In genomic region chr10:132311338-132311939, GRCh38 we compare ENCODE assay signal across 15 cellular contexts. TPM values are rescaled to one million over a fixed set of nuclear protein-coding genes. Genes with fewer than 3 reads are reported as not detected.
DNase-seq lines count a peak whose midpoint lies in the region; ATAC-seq and TF ChIP-seq lines count a peak whose summit lies in the region.
"Had no signal": no experiment of that assay in that cellular context is flagged by ENCODE, and none has a peak within 500 bp of the region (broad histone marks: within the 10 kb centered on the region; RNA-seq: fewer than 3 reads in every experiment).

No MANE protein-coding gene starts in this region.

- no peak overlapping the region for H3K9ac ChIP-seq in mesenchymal stem cell (ENCODE audit: low read length)

- H3K36me3 Mint-ChIP-seq in Caco-2 (ENCODE audit: insufficient read depth, unreplicated experiment) = peaks cover 12% of the 10 kb centered on the region

- ATAC-seq in GM21360 (IDR thresholded peaks at IDR 0.05; ENCODE audit: unreplicated experiment) = no peak
- ATAC-seq: stimulated activated naive CD8-positive, alpha-beta T cell treated with anti-CD3 and anti-CD28 coated beads, Interleukin-15, amount 100 ng/mL, for 72 hours had no signal

- H2BK120ac ChIP-seq in mesenchymal stem cell (ENCODE audit: low read depth, low read length) = no peak overlapping the region

- H4K8ac ChIP-seq in mesenchymal stem cell (ENCODE audit: low read length) = no peak overlapping the region

- no peak overlapping the region for H2AK5ac ChIP-seq in mesenchymal stem cell (ENCODE audit: low read length, severe bottlenecking)

- peaks cover 2% of the 10 kb centered on the region for H3K27me3 Mint-ChIP-seq in Caco-2 (ENCODE audit: insufficient read depth, unreplicated experiment)

- 65% methylated on average over 18 of the region's 18 CpGs for WGBS in mesenchymal stem cell

- no peak overlapping the region for H3K23ac ChIP-seq in mesenchymal stem cell (ENCODE audit: low read length in 2 of 2)

- no peak overlapping the region for H2BK12ac ChIP-seq in mesenchymal stem cell (ENCODE audit: low read length in 2 of 2)

- TF ChIP-seq CTCF in Caco-2 (IDR thresholded peaks at IDR 0.05; ENCODE audit: insufficient read depth in 1 of 2, low read depth in 1 of 2, low read length in 1 of 2, severe bottlenecking in 1 of 2, unreplicated experiment in 1 of 2) = no peak

- H3K36me3 ChIP-seq in Caco-2 (ENCODE audit: control insufficient read depth, insufficient read depth, low read length) (no peaks in the 10 kb centered on the region), mesenchymal stem cell (ENCODE audit: control insufficient read depth in 1 of 2, insufficient read depth in 2 of 2, low read depth in 1 of 2, low read length in 2 of 2) (no peaks in the 10 kb centered on the region)

- H3K4ac ChIP-seq in mesenchymal stem cell (ENCODE audit: low read depth in 1 of 2, low read length in 2 of 2) = no peak overlapping the region

- H3K4me1 ChIP-seq in Caco-2 (peaks cover 4% of the 10 kb centered on the region; the same call in 1 of the 2 replicates), mesenchymal stem cell (ENCODE audit: control insufficient read depth, insufficient read depth, low read depth, low read length) (peaks cover 15% of the 10 kb centered on the region)

- POLR2A ChIA-PET in Caco-2 (lab: Charles Lee) = no interaction called here

- H3K9me3 ChIP-seq in Caco-2 = peaks cover 5% of the 10 kb centered on the region; the same call in 1 of the 2 replicates
- peaks cover 5% of the 10 kb centered on the region for H3K9me3 ChIP-seq in mesenchymal stem cell (ENCODE audit: control insufficient read depth, low read length)

- H4K91ac ChIP-seq in mesenchymal stem cell (ENCODE audit: low read length) = no peak overlapping the region

- BruUV-seq in Caco-2 (replicated peaks; lab: Mats Ljungman, UMichigan) = no TSS peak

- H2AFZ ChIP-seq in mesenchymal stem cell (ENCODE audit: low read depth, low read length) = no peak overlapping the region

- H3K27me3 ChIP-seq in Caco-2 (replicated peaks; ENCODE audit: control insufficient read depth, insufficient read depth, low read length) (no peaks in the 10 kb centered on the region), mesenchymal stem cell (ENCODE audit: control insufficient read depth in 1 of 2, insufficient read depth in 1 of 2, low read length in 2 of 2) (peaks cover 0 to 8% of the 10 kb centered on the region in 2 experiments)

- peaks cover 17% of the 10 kb centered on the region for H3K9me3 Mint-ChIP-seq in Caco-2 (ENCODE audit: unreplicated experiment)

- no peak overlapping the region for H3K4me3 Mint-ChIP-seq in Caco-2 (ENCODE audit: unreplicated experiment)
- H3K4me3 Mint-ChIP-seq: stimulated activated naive CD8-positive, alpha-beta T cell treated with anti-CD3 and anti-CD28 coated beads, Interleukin-15, amount 100 ng/mL, for 72 hours had no signal

- H3K14ac ChIP-seq in mesenchymal stem cell (ENCODE audit: low read length in 2 of 2) = no peak overlapping the region

- no peak overlapping the region for H2BK15ac ChIP-seq in mesenchymal stem cell (ENCODE audit: low read depth, poor library complexity, severe bottlenecking)

- peaks cover 6% of the 10 kb centered on the region for H3K4me1 Mint-ChIP-seq in Caco-2 (ENCODE audit: low read depth, unreplicated experiment)

- H3K4me2 ChIP-seq in mesenchymal stem cell (ENCODE audit: low read length, poor library complexity, severe bottlenecking) = no peak overlapping the region

- intact Hi-C loops in Caco-2 (cut with micrococcal nuclease; ENCODE audit: unreplicated experiment) = no loop called here

- peaks cover 3% of the 10 kb centered on the region for H3K79me1 ChIP-seq in mesenchymal stem cell (replicated peaks; ENCODE audit: low read length, poor library complexity, severe bottlenecking)

- H3K4me3 ChIP-seq in Caco-2 (ENCODE audit: low read depth, low read length) (no peak overlapping the region), mesenchymal stem cell (ENCODE audit: insufficient read depth in 1 of 2, low read depth in 1 of 2, low read length in 2 of 2) (no peak overlapping the region)

- CTCF ChIA-PET in Caco-2 (lab: Charles Lee) = no interaction called here

- DNase-seq in Caco-2 (peak in 1 of 2 experiments; percentile 28), DMS53 treated with DMSO at 0.1 percent for 48 hours (lab: John Stamatoyannopoulos, UW; ENCODE audit: unreplicated experiment) (peak; percentile 23), SK-N-DZ (ENCODE audit: low spot score) (peak; percentile 95), mesenchymal stem cell (peak; percentile 25), NCI-H1930 (lab: John Stamatoyannopoulos, UW) (no peak)
- no peak for DNase-seq in activated naive CD4-positive, alpha-beta T cell treated with Interleukin-2 at 50 U/mL for 16 hours
- DNase-seq: activated CD4-positive, alpha-beta T cell treated with anti-CD3 and anti-CD28 coated beads for 1 hour; activated T-cell treated with anti-CD3 and anti-CD28 coated beads for 4 hours; KBM-7; NCI-H2081; OCI-M1; stimulated activated naive CD8-positive, alpha-beta T cell treated with anti-CD3 and anti-CD28 coated beads, Interleukin-15, amount 100 ng/mL, for 72 hours; SW 1271 had no signal

- no peak overlapping the region for H3K27ac ChIP-seq in mesenchymal stem cell (ENCODE audit: low read length, poor library complexity, severe bottlenecking)
- H3K27ac ChIP-seq: C4-2B had no signal

- H3K27ac Mint-ChIP-seq in Caco-2 (ENCODE audit: unreplicated experiment) = peak overlapping the region; percentile 4
- H3K27ac Mint-ChIP-seq: stimulated activated naive CD8-positive, alpha-beta T cell treated with anti-CD3 and anti-CD28 coated beads, Interleukin-15, amount 100 ng/mL, for 72 hours had no signal

- no peak overlapping the region for H3K18ac ChIP-seq in mesenchymal stem cell (ENCODE audit: low read depth in 1 of 2, low read length in 2 of 2)

- no peak overlapping the region for H2BK5ac ChIP-seq in mesenchymal stem cell (ENCODE audit: low read depth, low read length, poor library complexity, severe bottlenecking)

RNA-seq across cellular contexts. Expression of gene STK32C, which starts 3.7 kb away (rescaled TPM):
- 11.9 and 13.3 TPM in 2 replicates for total RNA-seq in Caco-2 (2022)
- 35.4 and 38.4 TPM in 2 replicates for polyA plus RNA-seq in SK-N-DZ (2014; cell fraction: cytosol; rRNA removed)
- polyA plus RNA-seq in SK-N-DZ (2014; cell fraction: nucleus; rRNA removed) = 35.2 and 44.1 TPM in 2 replicates
- 6.6 TPM for polyA plus RNA-seq in mesenchymal stem cell (2013, experiment 1 of 2)
- 7.0 TPM for polyA plus RNA-seq in mesenchymal stem cell (2013, experiment 2 of 2)

RNA-seq across cellular contexts. Expression of gene LRRC27, which starts 20.6 kb away (rescaled TPM):
- 11.7 and 12.5 TPM in 2 replicates for total RNA-seq in Caco-2 (2022)
- 6.8 and 7.5 TPM in 2 replicates for polyA plus RNA-seq in SK-N-DZ (2014; cell fraction: cytosol; rRNA removed)
- 13.1 and 14.4 TPM in 2 replicates for polyA plus RNA-seq in SK-N-DZ (2014; cell fraction: nucleus; rRNA removed)
- polyA plus RNA-seq in mesenchymal stem cell (2013, experiment 1 of 2) = 12.1 TPM
- polyA plus RNA-seq in mesenchymal stem cell (2013, experiment 2 of 2) = 13.3 TPM

Comparison
In these comparisons a context has a peak if more than half of its experiments do, and no peak if none do; other contexts are left out.
1. DNase-seq: peak in DMS53 treated with DMSO at 0.1 percent for 48 hours (single experiment), SK-N-DZ (single experiment) and mesenchymal stem cell (single experiment); none in NCI-H1930 (0 of 2) and activated naive CD4-positive, alpha-beta T cell treated with Interleukin-2 at 50 U/mL for 16 hours (single experiment).